Comparison of ENCODE assay signal across 2 cellular contexts in the genomic region with DNA sequence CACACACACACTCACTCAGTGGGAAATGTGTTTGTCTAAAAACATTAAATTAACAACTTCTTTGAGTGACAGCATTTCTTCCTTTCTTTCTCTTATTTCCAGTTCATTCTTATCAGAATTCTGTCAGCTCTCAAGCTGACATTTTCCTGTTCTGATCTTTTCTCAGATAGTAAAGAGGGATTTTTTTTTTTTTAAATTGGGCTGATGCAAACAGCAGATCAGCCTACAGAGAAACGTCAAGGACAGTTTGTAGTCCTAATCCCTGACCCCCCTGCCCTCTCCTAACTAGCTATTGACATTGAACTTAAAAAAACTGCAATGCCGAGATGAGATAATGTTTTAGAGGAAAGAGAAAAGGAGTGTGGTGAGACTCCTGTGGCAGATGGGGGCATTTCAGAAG.
TF ChIP-seq lines count a peak whose summit lies in the region.

No MANE protein-coding gene starts in this region.

TF ChIP-seq in K562, 482 proteins besides CTCF, POLR2A, EP300 and RAD21 (continued from another document):
- no peak for TF ChIP-seq RERE (CRISPR knock-in tag; IDR thresholded peaks at IDR 0.05; ENCODE audit: borderline replicate concordance)
- TF ChIP-seq ELF1 (tag; IDR thresholded peaks at IDR 0.05) = no peak
TF ChIP-seq in K562: peak in this region for 1.

TF ChIP-seq in HepG2, 621 proteins besides CTCF, POLR2A, EP300 and RAD21 (continued from another document and continues in another):
- 0 out of 2 replicates have a peak, but pooled peaks have one; percentile 33 for TF ChIP-seq ARID5B (CRISPR knock-in tag; IDR thresholded peaks at IDR 0.05)
- TF ChIP-seq ATF4 (CRISPR knock-in tag; IDR thresholded peaks at IDR 0.05) = peak in 1 of 2 experiments; percentile 66; a peak in 1 of 4 replicates
- TF ChIP-seq RXRB (CRISPR knock-in tag; IDR thresholded peaks at IDR 0.05; ENCODE audit: borderline replicate concordance) = 0 out of 2 replicates have a peak, but pooled peaks have one; percentile 25
- TF ChIP-seq PHF8 (CRISPR knock-in tag; IDR thresholded peaks at IDR 0.05) = no peak
- TF ChIP-seq BCL3 (CRISPR knock-in tag; IDR thresholded peaks at IDR 0.05) = no peak
- no peak for TF ChIP-seq ZNF572 (CRISPR knock-in tag; IDR thresholded peaks at IDR 0.05)
- TF ChIP-seq JUN (CRISPR knock-in tag; IDR thresholded peaks at IDR 0.05) = no peak
- no peak for TF ChIP-seq JUNB (CRISPR knock-in tag; IDR thresholded peaks at IDR 0.05; ENCODE audit: borderline replicate concordance)
- TF ChIP-seq, protein P1, sequence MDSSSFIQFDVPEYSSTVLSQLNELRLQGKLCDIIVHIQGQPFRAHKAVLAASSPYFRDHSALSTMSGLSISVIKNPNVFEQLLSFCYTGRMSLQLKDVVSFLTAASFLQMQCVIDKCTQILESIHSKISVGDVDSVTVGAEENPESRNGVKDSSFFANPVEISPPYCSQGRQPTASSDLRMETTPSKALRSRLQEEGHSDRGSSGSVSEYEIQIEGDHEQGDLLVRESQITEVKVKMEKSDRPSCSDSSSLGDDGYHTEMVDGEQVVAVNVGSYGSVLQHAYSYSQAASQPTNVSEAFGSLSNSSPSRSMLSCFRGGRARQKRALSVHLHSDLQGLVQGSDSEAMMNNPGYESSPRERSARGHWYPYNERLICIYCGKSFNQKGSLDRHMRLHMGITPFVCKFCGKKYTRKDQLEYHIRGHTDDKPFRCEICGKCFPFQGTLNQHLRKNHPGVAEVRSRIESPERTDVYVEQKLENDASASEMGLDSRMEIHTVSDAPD (CRISPR knock-in tag; IDR thresholded peaks at IDR 0.05) = no peak
- TF ChIP-seq ZSCAN5A (CRISPR knock-in tag; IDR thresholded peaks at IDR 0.05; ENCODE audit: borderline replicate concordance) = no peak
- TF ChIP-seq, protein P2, sequence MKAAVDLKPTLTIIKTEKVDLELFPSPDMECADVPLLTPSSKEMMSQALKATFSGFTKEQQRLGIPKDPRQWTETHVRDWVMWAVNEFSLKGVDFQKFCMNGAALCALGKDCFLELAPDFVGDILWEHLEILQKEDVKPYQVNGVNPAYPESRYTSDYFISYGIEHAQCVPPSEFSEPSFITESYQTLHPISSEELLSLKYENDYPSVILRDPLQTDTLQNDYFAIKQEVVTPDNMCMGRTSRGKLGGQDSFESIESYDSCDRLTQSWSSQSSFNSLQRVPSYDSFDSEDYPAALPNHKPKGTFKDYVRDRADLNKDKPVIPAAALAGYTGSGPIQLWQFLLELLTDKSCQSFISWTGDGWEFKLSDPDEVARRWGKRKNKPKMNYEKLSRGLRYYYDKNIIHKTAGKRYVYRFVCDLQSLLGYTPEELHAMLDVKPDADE (CRISPR knock-in tag; IDR thresholded peaks at IDR 0.05) = no peak
- TF ChIP-seq ARID3A (IDR thresholded peaks at IDR 0.05; ENCODE audit: low read depth, low read length) = no peak
- no peak for TF ChIP-seq ZMYM3 (CRISPR knock-in tag; IDR thresholded peaks at IDR 0.05)
- TF ChIP-seq FOXA3 (CRISPR knock-in tag; IDR thresholded peaks at IDR 0.05) = peak; percentile 50; the same call in 1 of the 2 replicates
- TF ChIP-seq NR2F6 (IDR thresholded peaks at IDR 0.05) = peak; percentile 34; the same call in 1 of the 2 replicates
- TF ChIP-seq NR2F6 (CRISPR knock-in tag; IDR thresholded peaks at IDR 0.05) = peak; percentile 14; the same call in 1 of the 2 replicates
- TF ChIP-seq KDM6A (CRISPR knock-in tag; IDR thresholded peaks at IDR 0.05; ENCODE audit: low read depth) = no peak
- TF ChIP-seq CREB3 (CRISPR knock-in tag; IDR thresholded peaks at IDR 0.05) = no peak
- no peak for TF ChIP-seq ZFAT (CRISPR knock-in tag; conservative IDR thresholded peaks at IDR 0.05)
- TF ChIP-seq ZNF546 (CRISPR knock-in tag; conservative IDR thresholded peaks at IDR 0.05) = no peak
- no peak for TF ChIP-seq ZNF777 (CRISPR knock-in tag; IDR thresholded peaks at IDR 0.05)
- TF ChIP-seq ARNTL (CRISPR knock-in tag; IDR thresholded peaks at IDR 0.05) = no peak
- TF ChIP-seq ZNF256 (CRISPR knock-in tag; conservative IDR thresholded peaks at IDR 0.05) = no peak
- TF ChIP-seq TFDP2 (CRISPR knock-in tag; IDR thresholded peaks at IDR 0.05) = no peak
- TF ChIP-seq ZNF362 (CRISPR knock-in tag; IDR thresholded peaks at IDR 0.05; ENCODE audit: borderline replicate concordance) = peak; percentile 82; the same call in 1 of the 2 replicates
- no peak for TF ChIP-seq ZNF329 (CRISPR knock-in tag; IDR thresholded peaks at IDR 0.05; ENCODE audit: low read depth)
- TF ChIP-seq NCOA2 (CRISPR knock-in tag; IDR thresholded peaks at IDR 0.05) = 0 out of 2 replicates have a peak, but pooled peaks have one; percentile 17
- TF ChIP-seq NR2F1 (CRISPR knock-in tag; IDR thresholded peaks at IDR 0.05) = peak in 1 of 2 experiments; percentile 47; a peak in 2 of 4 replicates
- peak; percentile 80 for TF ChIP-seq RARA (CRISPR knock-in tag; IDR thresholded peaks at IDR 0.05)
- TF ChIP-seq, protein P3, sequence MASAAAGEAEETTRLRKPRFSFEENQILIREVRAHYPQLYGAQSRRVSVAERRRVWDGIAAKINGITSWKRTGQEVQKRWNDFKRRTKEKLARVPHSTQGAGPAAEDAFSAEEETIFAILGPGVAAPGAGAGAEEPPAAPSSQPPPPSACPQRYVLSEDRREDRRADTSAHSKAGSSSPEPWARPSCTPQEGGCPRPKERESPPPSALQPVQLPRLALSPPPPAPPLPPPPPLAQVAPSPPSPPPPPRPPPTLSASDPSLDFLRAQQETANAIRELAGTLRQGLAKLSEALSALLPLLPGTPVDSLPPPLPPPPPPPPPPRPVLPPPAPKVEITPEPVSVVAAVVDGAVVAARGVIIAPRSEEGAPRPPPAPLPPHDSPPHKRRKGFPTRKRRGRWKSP (CRISPR knock-in tag; IDR thresholded peaks at IDR 0.05) = no peak
- TF ChIP-seq CC2D1A (CRISPR knock-in tag; IDR thresholded peaks at IDR 0.05) = no peak
- TF ChIP-seq SRSF4 (IDR thresholded peaks at IDR 0.05; ENCODE audit: low read depth, low read length, poor library complexity, severe bottlenecking) = no peak
- peak; percentile 31; the same call in 1 of the 2 replicates for TF ChIP-seq BCL6 (CRISPR knock-in tag; IDR thresholded peaks at IDR 0.05)
- TF ChIP-seq ZNF816 (CRISPR knock-in tag; IDR thresholded peaks at IDR 0.05; ENCODE audit: borderline replicate concordance) = 0 out of 2 replicates have a peak, but pooled peaks have one; percentile 33
- no peak for TF ChIP-seq FIP1L1 (IDR thresholded peaks at IDR 0.05; ENCODE audit: borderline replicate concordance, insufficient read depth, low read depth, low read length)
- TF ChIP-seq ZBTB1 (CRISPR knock-in tag; IDR thresholded peaks at IDR 0.05; ENCODE audit: borderline replicate concordance) = no peak
- no peak for TF ChIP-seq TRAFD1 (CRISPR knock-in tag; IDR thresholded peaks at IDR 0.05; ENCODE audit: borderline replicate concordance)
- TF ChIP-seq ZNF430 (CRISPR knock-in tag; IDR thresholded peaks at IDR 0.05) = no peak
- no peak for TF ChIP-seq ZNF879 (CRISPR knock-in tag; IDR thresholded peaks at IDR 0.05)
- no peak for TF ChIP-seq ASH2L (IDR thresholded peaks at IDR 0.05; ENCODE audit: insufficient read length, low read depth, low read length)
